Comparison of ENCODE assay signal across 9 cellular contexts in the genomic region with DNA sequence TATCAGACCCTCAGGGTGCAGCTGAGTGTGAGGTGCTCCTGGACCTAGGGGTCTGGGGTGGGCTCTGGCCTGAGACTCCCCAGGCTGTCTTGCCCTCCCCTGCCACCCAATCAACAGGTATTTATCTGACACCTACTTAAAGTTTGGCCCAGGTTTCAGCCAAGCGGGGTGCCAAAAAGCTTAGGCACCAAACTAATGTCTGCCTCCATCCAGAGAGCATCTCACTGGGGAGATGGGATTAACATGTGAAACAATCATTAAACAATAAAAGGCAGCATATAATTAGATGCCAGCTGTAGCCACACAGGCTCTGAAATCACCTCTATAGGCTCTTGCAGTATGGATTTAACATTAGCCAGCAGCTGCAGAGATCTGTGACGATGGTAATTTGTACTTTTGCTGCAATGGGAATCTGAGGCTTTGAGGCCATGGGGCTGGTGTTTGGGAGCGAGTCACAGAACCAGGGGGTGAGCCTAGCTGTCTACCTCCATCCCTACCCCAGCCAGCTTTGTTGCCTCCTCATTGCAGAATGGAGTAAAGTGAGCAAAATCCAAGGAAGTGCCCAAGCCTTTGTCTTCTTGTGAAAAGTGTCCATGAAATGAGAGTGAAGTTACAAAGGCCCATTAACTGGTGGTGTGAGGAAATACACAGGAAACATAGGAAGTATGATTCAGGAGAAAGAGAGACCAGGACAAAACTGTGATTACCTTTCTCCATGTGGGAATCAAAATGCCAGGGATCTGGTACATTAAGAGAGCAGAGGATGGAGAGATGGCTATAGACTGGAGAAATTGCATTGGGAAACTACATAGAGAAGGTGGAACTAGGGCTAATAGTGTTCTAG. TPM values are rescaled to one million over a fixed set of nuclear protein-coding genes. Genes with fewer than 3 reads are reported as not detected.
A peak's percentile ranks its signal among the peaks of the same experiment; 100 is the strongest.
DNase-seq lines count a peak whose midpoint lies in the region; ATAC-seq and TF ChIP-seq lines count a peak whose summit lies in the region.
"Had no signal": no experiment of that assay in that cellular context is flagged by ENCODE, and none has a peak within 500 bp of the region (broad histone marks: within the 10 kb centered on the region; RNA-seq: fewer than 3 reads in every experiment).

No MANE protein-coding gene starts in this region.

- in situ Hi-C loops in IMR-90 (cut with MboI; ENCODE audit: low sequenced_read_pairs) = no loop called here

- no peak overlapping the region for H3K56ac ChIP-seq in IMR-90 (ENCODE audit: extremely low read depth, insufficient read depth, low read length)

- ATAC-seq in IMR-90 (ENCODE audit: low read depth) (no peak), memory B cell (ENCODE audit: low read depth) (no peak), HG02884 (IDR thresholded peaks at IDR 0.05; ENCODE audit: unreplicated experiment) (no peak), GM19395 (IDR thresholded peaks at IDR 0.05; ENCODE audit: unreplicated experiment) (no peak)
- ATAC-seq in activated T-cell treated with anti-CD3 and anti-CD28 coated beads, Interleukin-2, amount 50 U/mL, for 72 hours (replicated peaks in 1 of 2) = no peak
- ATAC-seq: HCT116 had no signal

- H2BK5ac ChIP-seq in IMR-90 (ENCODE audit: low read depth, low read length, poor library complexity, severe bottlenecking) (no peak overlapping the region), mesenchymal stem cell (ENCODE audit: low read depth, low read length, poor library complexity, severe bottlenecking) (no peak overlapping the region)

- no peak overlapping the region for H2AK9ac ChIP-seq in IMR-90 (replicated peaks; ENCODE audit: low read depth, low read length, poor library complexity)

- H3K9ac ChIP-seq in BLaER1 (no peak overlapping the region; the same call in 1 of the 2 replicates), IMR-90 (ENCODE audit: low read depth, low read length) (no peak overlapping the region), mesenchymal stem cell (ENCODE audit: low read length) (no peak overlapping the region)

- H3K4me1 Mint-ChIP-seq in activated T-cell treated with anti-CD3 and anti-CD28 coated beads, Interleukin-2, amount 50 U/mL, for 72 hours (ENCODE audit: low read depth) = peaks cover 100% of the 10 kb centered on the region
- peaks cover 77% of the 10 kb centered on the region for H3K4me1 Mint-ChIP-seq in memory B cell

- H3K14ac ChIP-seq in IMR-90 (replicated peaks; ENCODE audit: low read depth, low read length) = no peak overlapping the region
- no peak overlapping the region for H3K14ac ChIP-seq in mesenchymal stem cell (ENCODE audit: low read length in 2 of 2)

- no peak for DNase-seq in IMR-90
- no peak for DNase-seq in activated T-cell treated with anti-CD3 and anti-CD28 coated beads, Interleukin-2, amount 50 U/mL, for 72 hours
- no peak for DNase-seq in memory B cell (ENCODE audit: low spot score in 2 of 2)
- no peak for DNase-seq in mesenchymal stem cell
- no peak for DNase-seq in NCI-H1048 (lab: John Stamatoyannopoulos, UW)

- H3K23ac ChIP-seq in IMR-90 (ENCODE audit: low read depth, low read length) (no peak overlapping the region), mesenchymal stem cell (ENCODE audit: low read length in 2 of 2) (no peak overlapping the region)

- H3K36me3 Mint-ChIP-seq in activated T-cell treated with anti-CD3 and anti-CD28 coated beads, Interleukin-2, amount 50 U/mL, for 72 hours (ENCODE audit: insufficient read depth in 2 of 2) = peaks cover 31 to 56% of the 10 kb centered on the region in 2 donors
- H3K36me3 Mint-ChIP-seq in memory B cell = peaks cover 29% of the 10 kb centered on the region

- CTCF ChIA-PET in IMR-90 (lab: Yijun Ruan, JAX) = interaction anchor here (1.3 to 1.5 kb wide), 2 partner anchors 32 to 70 kb away, joined by 3 to 5 read pairs; no protein-coding TSS in a partner anchor

- TF ChIP-seq POLR2A in IMR-90 (IDR thresholded peaks at IDR 0.05; ENCODE audit: low read depth, low read length) = no peak

- H2AFZ ChIP-seq in IMR-90 (replicated peaks; ENCODE audit: low read length, poor library complexity) = no peak overlapping the region
- H2AFZ ChIP-seq in mesenchymal stem cell (ENCODE audit: low read depth, low read length) = no peak overlapping the region

- H3K4me3 ChIP-seq in BLaER1 (no peak overlapping the region), IMR-90 (ENCODE audit: insufficient read depth, low read depth, low read length) (no peak overlapping the region), mesenchymal stem cell (ENCODE audit: insufficient read depth in 1 of 2, low read depth in 1 of 2, low read length in 2 of 2) (no peak overlapping the region)

- H3K27me3 ChIP-seq in BLaER1 = no peaks in the 10 kb centered on the region
- H3K27me3 ChIP-seq in IMR-90 (ENCODE audit: control insufficient read depth, insufficient read depth, low read length) = no peaks in the 10 kb centered on the region
- peaks cover 0 to 30% of the 10 kb centered on the region in 2 experiments for H3K27me3 ChIP-seq in mesenchymal stem cell (ENCODE audit: control insufficient read depth in 1 of 2, insufficient read depth in 1 of 2, low read length in 2 of 2)

- H2BK20ac ChIP-seq in IMR-90 (ENCODE audit: low read depth, low read length) = no peak overlapping the region

- H3K36me3 ChIP-seq in BLaER1 = peaks cover 68% of the 10 kb centered on the region
- H3K36me3 ChIP-seq in IMR-90 (ENCODE audit: control insufficient read depth, insufficient read depth, low read length) = no peaks in the 10 kb centered on the region
- H3K36me3 ChIP-seq in mesenchymal stem cell (ENCODE audit: control insufficient read depth in 1 of 2, insufficient read depth in 2 of 2, low read depth in 1 of 2, low read length in 2 of 2) = no peaks in the 10 kb centered on the region

- no peak overlapping the region for H3K4ac ChIP-seq in IMR-90 (ENCODE audit: low read depth, low read length)
- H3K4ac ChIP-seq in mesenchymal stem cell (ENCODE audit: low read depth in 1 of 2, low read length in 2 of 2) = no peak overlapping the region

- H4K5ac ChIP-seq in IMR-90 (ENCODE audit: low read depth, low read length) = peak overlapping the region; percentile 62; the same call in 1 of the 2 replicates

- H3K79me1 ChIP-seq in IMR-90 (ENCODE audit: low read depth in 1 of 2, low read length in 2 of 2) = no peaks in the 10 kb centered on the region
- no peaks in the 10 kb centered on the region for H3K79me1 ChIP-seq in mesenchymal stem cell (replicated peaks; ENCODE audit: low read length, poor library complexity, severe bottlenecking)

- H4K91ac ChIP-seq in IMR-90 (ENCODE audit: insufficient read depth, low read depth, low read length) (no peak overlapping the region; the same call in 1 of the 2 replicates), mesenchymal stem cell (ENCODE audit: low read length) (no peak overlapping the region)

- H3K9me3 ChIP-seq in BLaER1 (no peaks in the 10 kb centered on the region), IMR-90 (ENCODE audit: control insufficient read depth, insufficient read depth, low read length) (no peaks in the 10 kb centered on the region), mesenchymal stem cell (ENCODE audit: control insufficient read depth, low read length) (no peaks in the 10 kb centered on the region)

- peak overlapping the region; percentile 40; the same call in 1 of the 2 replicates for H2AK5ac ChIP-seq in IMR-90 (ENCODE audit: low read depth, low read length)
- no peak overlapping the region for H2AK5ac ChIP-seq in mesenchymal stem cell (ENCODE audit: low read length, severe bottlenecking)

- TF ChIP-seq CTCF in IMR-90 (conservative IDR thresholded peaks at IDR 0.05; ENCODE audit: low read depth, low read length) = no peak

- H2BK120ac ChIP-seq in IMR-90 (ENCODE audit: low read depth, low read length) = no peak overlapping the region
- H2BK120ac ChIP-seq in mesenchymal stem cell (ENCODE audit: low read depth, low read length) = no peak overlapping the region

- H3K4me2 ChIP-seq in BLaER1 (peak overlapping the region; percentile 90), IMR-90 (ENCODE audit: low read depth, low read length) (no peak overlapping the region), mesenchymal stem cell (ENCODE audit: low read length, poor library complexity, severe bottlenecking) (no peak overlapping the region)

- POLR2A ChIA-PET in IMR-90 (lab: Charles Lee; ENCODE audit: unreplicated experiment) = no interaction called here

- H3K4me1 ChIP-seq in BLaER1 (peaks cover 100% of the 10 kb centered on the region), IMR-90 (ENCODE audit: control insufficient read depth, insufficient read depth, low read length) (peaks cover 4% of the 10 kb centered on the region; the same call in 1 of the 2 replicates), mesenchymal stem cell (ENCODE audit: control insufficient read depth, insufficient read depth, low read depth, low read length) (no peaks in the 10 kb centered on the region)

- H3K18ac ChIP-seq in IMR-90 (ENCODE audit: low read depth, low read length) = no peak overlapping the region
- no peak overlapping the region for H3K18ac ChIP-seq in mesenchymal stem cell (ENCODE audit: low read depth in 1 of 2, low read length in 2 of 2)

- H3K4me3 Mint-ChIP-seq in activated T-cell treated with anti-CD3 and anti-CD28 coated beads, Interleukin-2, amount 50 U/mL, for 72 hours = peak overlapping the region; percentile 80 to 87
- H3K4me3 Mint-ChIP-seq in memory B cell = peak overlapping the region; percentile 73

- WGBS in IMR-90 (ENCODE audit: extremely low coverage in 2 of 2, insufficient read length in 1 of 2), 2 experiments = no CpG with 5 or more reads among the region's 3 CpGs
- 91% methylated on average over 2 of the region's 3 CpGs for WGBS in mesenchymal stem cell

- no peak overlapping the region for H2BK15ac ChIP-seq in IMR-90 (ENCODE audit: low read depth, low read length)
- no peak overlapping the region for H2BK15ac ChIP-seq in mesenchymal stem cell (ENCODE audit: low read depth, poor library complexity, severe bottlenecking)

- BruUV-seq in IMR-90 (replicated peaks; lab: Mats Ljungman, UMichigan) = no TSS peak

- TF ChIP-seq RAD21 in IMR-90 (IDR thresholded peaks at IDR 0.05; ENCODE audit: low read length) = no peak

- H3K9me1 ChIP-seq in IMR-90 (ENCODE audit: insufficient read depth, low read length) = peaks cover 5% of the 10 kb centered on the region; the same call in 1 of the 2 replicates

- intact Hi-C loops in IMR-90 (cut with micrococcal nuclease) = no loop called here

- H3K27ac Mint-ChIP-seq in activated T-cell treated with anti-CD3 and anti-CD28 coated beads, Interleukin-2, amount 50 U/mL, for 72 hours = peak overlapping the region; percentile 100
- H3K27ac Mint-ChIP-seq in memory B cell = peak overlapping the region; percentile 96

- H4K8ac ChIP-seq in IMR-90 (ENCODE audit: low read depth in 2 of 2, low read length in 2 of 2) (peak overlapping the region; percentile 25 to 70; a peak in 2 of 4 replicates), mesenchymal stem cell (ENCODE audit: low read length) (no peak overlapping the region)

- H3K27me3 Mint-ChIP-seq in activated T-cell treated with anti-CD3 and anti-CD28 coated beads, Interleukin-2, amount 50 U/mL, for 72 hours (ENCODE audit: low read depth) = no peaks in the 10 kb centered on the region
- H3K27me3 Mint-ChIP-seq in memory B cell = no peaks in the 10 kb centered on the region

- no peak overlapping the region for H2BK12ac ChIP-seq in mesenchymal stem cell (ENCODE audit: low read length in 2 of 2)

- dilution Hi-C loops in IMR-90 (cut with HindIII; ENCODE audit: low sequenced_read_pairs, unreplicated experiment) = no loop called here

- H3K9me3 Mint-ChIP-seq in activated T-cell treated with anti-CD3 and anti-CD28 coated beads, Interleukin-2, amount 50 U/mL, for 72 hours = peaks cover 2% of the 10 kb centered on the region in 2 donors
- H3K9me3 Mint-ChIP-seq in memory B cell = no peaks in the 10 kb centered on the region

- peak overlapping the region; percentile 65 for H3K27ac ChIP-seq in BLaER1
- no peak overlapping the region for H3K27ac ChIP-seq in IMR-90 (ENCODE audit: insufficient read depth, low read length)
- no peak overlapping the region for H3K27ac ChIP-seq in mesenchymal stem cell (ENCODE audit: low read length, poor library complexity, severe bottlenecking)

- H4K20me1 ChIP-seq in BLaER1 = peaks cover 100% of the 10 kb centered on the region
- no peaks in the 10 kb centered on the region for H4K20me1 ChIP-seq in IMR-90 (ENCODE audit: insufficient read depth, low read length)

RNA-seq across cellular contexts. Expression of a gene that starts 36.1 kb away (rescaled TPM):
- 51.7 and 69.4 TPM in 2 replicates for total RNA-seq in IMR-90 (2012; rRNA removed)
- 58.7 and 64.3 TPM in 2 replicates for polyA plus RNA-seq in IMR-90 (2012; rRNA removed)
- polyA plus RNA-seq in IMR-90 (2012; cell fraction: cytosol; rRNA removed) = 39.4 and 47.6 TPM in 2 replicates
- 35.3 and 72.9 TPM in 2 replicates for polyA plus RNA-seq in IMR-90 (2012; cell fraction: nucleus; rRNA removed; ENCODE audit: low replicate concordance)
- 100 to 1,000 TPM; 129 to 158 TPM for total RNA-seq in activated T-cell treated with anti-CD3 and anti-CD28 coated beads, Interleukin-2, amount 50 U/mL, for 72 hours
- polyA plus RNA-seq in mesenchymal stem cell (2013, experiment 1 of 2) = 35.2 TPM
- polyA plus RNA-seq in mesenchymal stem cell (2013, experiment 2 of 2) = 37.7 TPM

RNA-seq across cellular contexts. Expression of a gene that starts 59.2 kb away (rescaled TPM):
- 21.1 and 22.0 TPM in 2 replicates for total RNA-seq in IMR-90 (2012; rRNA removed)
- 4.6 and 5.5 TPM in 2 replicates for polyA plus RNA-seq in IMR-90 (2012; rRNA removed)
- polyA plus RNA-seq in IMR-90 (2012; cell fraction: cytosol; rRNA removed) = 2.2 and 3.2 TPM in 2 replicates
- polyA plus RNA-seq in IMR-90 (2012; cell fraction: nucleus; rRNA removed; ENCODE audit: low replicate concordance) = 2.4 and 9.7 TPM in 2 replicates
- 1 to 10 TPM; 5.9 to 8.7 TPM for total RNA-seq in activated T-cell treated with anti-CD3 and anti-CD28 coated beads, Interleukin-2, amount 50 U/mL, for 72 hours
- 12.2 TPM for polyA plus RNA-seq in mesenchymal stem cell (2013, experiment 1 of 2)
- 12.4 TPM for polyA plus RNA-seq in mesenchymal stem cell (2013, experiment 2 of 2)
